ENCODE assay signal across 10 cellular contexts in the genomic region with DNA sequence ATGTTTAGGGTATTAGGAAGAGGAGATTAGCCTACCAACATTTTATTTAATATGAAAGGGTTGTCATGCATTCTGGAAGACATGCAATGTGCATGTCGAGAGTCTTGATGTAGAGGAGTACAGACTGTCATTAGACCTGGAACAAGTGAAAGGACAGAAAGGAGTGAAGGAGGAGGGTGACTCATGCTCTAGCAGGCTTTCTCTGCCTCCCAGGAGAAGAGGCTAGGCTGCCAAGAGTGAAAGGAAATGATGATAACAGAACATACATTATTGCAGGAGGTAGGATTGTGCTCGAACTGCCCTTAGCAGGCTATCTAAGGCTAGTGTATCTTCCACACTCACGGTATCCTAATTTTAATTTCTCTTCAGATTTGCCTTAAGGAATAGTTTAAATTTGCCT.
A peak's percentile ranks its signal among the peaks of the same experiment; 100 is the strongest.
DNase-seq lines count a peak whose midpoint lies in the region; ATAC-seq, FAIRE-seq and TF ChIP-seq lines count a peak whose summit lies in the region.
"Had no signal": no experiment of that assay in that cellular context is flagged by ENCODE, and none has a peak within 500 bp of the region (broad histone marks: within the 10 kb centered on the region; RNA-seq: fewer than 3 reads in every experiment).

No MANE protein-coding gene starts in this region.

- DNase-seq in COLO829 (ENCODE audit: low spot score): peak; percentile 81
- DNase-seq in HS-5 (ENCODE audit: low read depth): peak; percentile 4
- peak; percentile 53 for DNase-seq in astrocyte of the cerebellum (ENCODE audit: low read depth)
- DNase-seq in mesendoderm: peak; percentile 7
- DNase-seq in D341Med (ENCODE audit: low spot score): no peak
- no peak for DNase-seq in endothelial cell (ENCODE audit: low spot score)
- DNase-seq in GM19239 (ENCODE audit: insufficient read length, low spot score): no peak
- DNase-seq: activated CD8-positive, alpha-beta memory T cell treated with anti-CD3 and anti-CD28 coated beads, Interleukin-2, amount 10 ng/mL, durations not matched to agents 7 days and 5 days had no signal

- H2AK5ac ChIP-seq in mesendoderm (ENCODE audit: low read length): no peak overlapping the region

- peaks cover 1% of the 10 kb centered on the region for H3K27me3 Mint-ChIP-seq in endothelial cell (ENCODE audit: unreplicated experiment)
- H3K27me3 Mint-ChIP-seq: activated CD8-positive, alpha-beta memory T cell treated with anti-CD3 and anti-CD28 coated beads, Interleukin-2, amount 10 ng/mL, durations not matched to agents 7 days and 5 days had no signal

- no peak overlapping the region for H3K27ac ChIP-seq in mesendoderm (ENCODE audit: low read depth, low read length)

- H2BK5ac ChIP-seq in mesendoderm (ENCODE audit: low read length): no peak overlapping the region

- WGBS in mesendoderm (ENCODE audit: extremely low coverage, insufficient coverage, low lambda C conversion rate): no CpG with 5 or more reads among the region's 3 CpGs

- H3K4ac ChIP-seq in mesendoderm (ENCODE audit: low read depth, low read length): no peak overlapping the region

- H3K9ac ChIP-seq in mesendoderm (ENCODE audit: low read length): no peak overlapping the region

- H2BK15ac ChIP-seq in mesendoderm (replicated peaks; ENCODE audit: low read depth): no peak overlapping the region

- no peaks in the 10 kb centered on the region for H3K36me3 ChIP-seq in mesendoderm (ENCODE audit: control insufficient read depth, insufficient read depth, low read length)

- H3K9me3 Mint-ChIP-seq in endothelial cell (ENCODE audit: unreplicated experiment): no peaks in the 10 kb centered on the region

- no peak overlapping the region for H3K23ac ChIP-seq in mesendoderm (ENCODE audit: low read length)

- no peaks in the 10 kb centered on the region for H3K79me2 ChIP-seq in mesendoderm (ENCODE audit: control insufficient read depth, insufficient read depth, low read length)

- H3K79me1 ChIP-seq in mesendoderm (ENCODE audit: low read length): no peaks in the 10 kb centered on the region

- H3K27ac Mint-ChIP-seq in endothelial cell (ENCODE audit: unreplicated experiment): no peak overlapping the region
- H3K27ac Mint-ChIP-seq: activated CD8-positive, alpha-beta memory T cell treated with anti-CD3 and anti-CD28 coated beads, Interleukin-2, amount 10 ng/mL, durations not matched to agents 7 days and 5 days had no signal

- no peak for ATAC-seq in GM18520 (IDR thresholded peaks at IDR 0.05; ENCODE audit: unreplicated experiment)
- ATAC-seq: activated CD8-positive, alpha-beta memory T cell treated with anti-CD3 and anti-CD28 coated beads, Interleukin-2, amount 10 ng/mL, durations not matched to agents 7 days and 5 days had no signal

- no peaks in the 10 kb centered on the region for H3K27me3 ChIP-seq in mesendoderm (ENCODE audit: insufficient read depth, low read length, poor library complexity)

- H3K4me3 Mint-ChIP-seq in endothelial cell (ENCODE audit: unreplicated experiment): no peak overlapping the region
- H3K4me3 Mint-ChIP-seq: activated CD8-positive, alpha-beta memory T cell treated with anti-CD3 and anti-CD28 coated beads, Interleukin-2, amount 10 ng/mL, durations not matched to agents 7 days and 5 days had no signal

- no peaks in the 10 kb centered on the region for H3K36me3 Mint-ChIP-seq in endothelial cell (ENCODE audit: low read depth, unreplicated experiment)

- H2BK120ac ChIP-seq in mesendoderm (ENCODE audit: low read depth, low read length): no peak overlapping the region

- no peak overlapping the region for H4K5ac ChIP-seq in mesendoderm (ENCODE audit: low read length)

- H3K4me1 Mint-ChIP-seq in endothelial cell (ENCODE audit: unreplicated experiment): no peaks in the 10 kb centered on the region

- peaks cover 2% of the 10 kb centered on the region for H3K4me1 ChIP-seq in mesendoderm (ENCODE audit: control insufficient read depth, low read depth, low read length)

- H4K8ac ChIP-seq in mesendoderm (ENCODE audit: low read depth, low read length): no peak overlapping the region

- no peak overlapping the region for H3K56ac ChIP-seq in mesendoderm (ENCODE audit: low read length)

- H3K4me2 ChIP-seq in mesendoderm (ENCODE audit: low read length): no peak overlapping the region

- FAIRE-seq in GM19239 (lab: Jason Lieb, UNC): no peak
- FAIRE-seq: H1 had no signal

- TF ChIP-seq CTCF in astrocyte of the cerebellum (IDR thresholded peaks at IDR 0.05; ENCODE audit: low read depth, low read length, missing control alignments): no peak
- TF ChIP-seq CTCF in endothelial cell (IDR thresholded peaks at IDR 0.05; ENCODE audit: unreplicated experiment): no peak

- H3K18ac ChIP-seq in mesendoderm (ENCODE audit: low read length): no peak overlapping the region

- in situ Hi-C loops in astrocyte of the cerebellum (cut with HindIII; ENCODE audit: low sequenced_read_pairs): no loop called here

- H3K4me3 ChIP-seq in astrocyte of the cerebellum (ENCODE audit: low read depth, low read length): no peak overlapping the region
- H3K4me3 ChIP-seq in mesendoderm (ENCODE audit: low read length): no peak overlapping the region

Comparison
In these comparisons a context has a peak if more than half of its experiments do, and no peak if none do; other contexts are left out.
1. DNase-seq: peak in COLO829 (single experiment), HS-5 (single experiment), astrocyte of the cerebellum (single experiment) and mesendoderm (single experiment); none in D341Med (single experiment), endothelial cell (single experiment) and GM19239 (single experiment).